In genomic region chr7:149090397-149091195, GRCh38 we compare ENCODE assay signal across 8 cellular contexts. TPM values are rescaled to one million over a fixed set of nuclear protein-coding genes. Genes with fewer than 3 reads are reported as not detected.
DNase-seq lines count a peak whose midpoint lies in the region; TF ChIP-seq lines count a peak whose summit lies in the region.

TSS of gene ZNF786 (minus strand) at chr7:149090718. CDS start at chr7:149090640, 78 bp downstream.

- no peak for TF ChIP-seq EP300 in stomach (IDR thresholded peaks at IDR 0.05)

- peak in 1 of 4 donors; percentile 51 for TF ChIP-seq POLR2A in stomach (IDR thresholded peaks at IDR 0.05)

- H3K27me3 Mint-ChIP-seq in activated T-helper 2 cell treated with anti-CD3 and anti-CD28 coated beads, Interferon-gamma antibody, Interleukin-2, Interleukin-4, amounts not matched to agents 10 μg/mL and 5 μg/mL and 100 μg/mL, durations not matched to agents 14 hours and 24 hours and 36 hours (ENCODE audit: low read depth): no peaks in the 10 kb centered on the region
- no peaks in the 10 kb centered on the region for H3K27me3 Mint-ChIP-seq in neural crest cell (ENCODE audit: low read depth)

- H3K9me3 ChIP-seq in stomach: no peaks in the 10 kb centered on the region

- peaks cover 12% of the 10 kb centered on the region for H3K4me1 Mint-ChIP-seq in activated T-helper 2 cell treated with anti-CD3 and anti-CD28 coated beads, Interferon-gamma antibody, Interleukin-2, Interleukin-4, amounts not matched to agents 10 μg/mL and 5 μg/mL and 100 μg/mL, durations not matched to agents 14 hours and 24 hours and 36 hours (ENCODE audit: low read depth)
- H3K4me1 Mint-ChIP-seq in neural crest cell: peaks cover 19% of the 10 kb centered on the region

- DNase-seq in ELR (ENCODE audit: low read depth) (peak; percentile 89), GOT3 (lab: John Stamatoyannopoulos, UW) (peak; percentile 53), LHCN-M2 (ENCODE audit: low read depth) (peak; percentile 90), RPMI8226 (peak; percentile 96), fibroblast of the aortic adventitia (ENCODE audit: low read depth) (peak; percentile 83), neural crest cell (ENCODE audit: low read depth, low spot score) (peak; percentile 89), stomach (peak; percentile 84)
- peak; percentile 85 for DNase-seq in activated T-helper 2 cell treated with anti-CD3 and anti-CD28 coated beads, Interferon-gamma antibody, Interleukin-2, Interleukin-4, amounts not matched to agents 10 μg/mL and 5 μg/mL and 100 μg/mL, durations not matched to agents 14 hours and 24 hours and 36 hours (ENCODE audit: low spot score)

- H3K4me3 Mint-ChIP-seq in activated T-helper 2 cell treated with anti-CD3 and anti-CD28 coated beads, Interferon-gamma antibody, Interleukin-2, Interleukin-4, amounts not matched to agents 10 μg/mL and 5 μg/mL and 100 μg/mL, durations not matched to agents 14 hours and 24 hours and 36 hours (ENCODE audit: low read depth): peak within 1 kb of the TSS; percentile 100
- H3K4me3 Mint-ChIP-seq in neural crest cell: peak within 1 kb of the TSS; percentile 94

- peak; percentile 77 for TF ChIP-seq CTCF in fibroblast of the aortic adventitia (IDR thresholded peaks at IDR 0.05; ENCODE audit: insufficient read depth, low read length)
- peak; percentile 89 for TF ChIP-seq CTCF in neural crest cell (conservative IDR thresholded peaks at IDR 0.05)
- peak in 5 of 7 experiments; percentile 80 to 91 (median 90) for TF ChIP-seq CTCF in stomach (IDR thresholded peaks at IDR 0.05)

- H3K36me3 ChIP-seq in stomach: no peaks in the 10 kb centered on the region

- peaks cover 6 to 20% (median 10%) of the 10 kb centered on the region in 4 donors for H3K4me1 ChIP-seq in stomach

- H3K27me3 ChIP-seq in stomach: no peaks in the 10 kb centered on the region

- H3K4me3 ChIP-seq in fibroblast of the aortic adventitia (ENCODE audit: low read depth, low read length) (peak within 1 kb of the TSS; percentile 89), stomach (peak within 1 kb of the TSS; percentile 80 to 98 (median 91))

- peak within 1 kb of the TSS; percentile 100 for H3K27ac Mint-ChIP-seq in activated T-helper 2 cell treated with anti-CD3 and anti-CD28 coated beads, Interferon-gamma antibody, Interleukin-2, Interleukin-4, amounts not matched to agents 10 μg/mL and 5 μg/mL and 100 μg/mL, durations not matched to agents 14 hours and 24 hours and 36 hours
- H3K27ac Mint-ChIP-seq in neural crest cell (ENCODE audit: unreplicated experiment): peak within 1 kb of the TSS; percentile 98

- peaks cover 26% of the 10 kb centered on the region for H3K36me3 Mint-ChIP-seq in activated T-helper 2 cell treated with anti-CD3 and anti-CD28 coated beads, Interferon-gamma antibody, Interleukin-2, Interleukin-4, amounts not matched to agents 10 μg/mL and 5 μg/mL and 100 μg/mL, durations not matched to agents 14 hours and 24 hours and 36 hours (ENCODE audit: low read depth)
- peaks cover 18% of the 10 kb centered on the region for H3K36me3 Mint-ChIP-seq in neural crest cell (ENCODE audit: low read depth)

- intact Hi-C loops in activated T-helper 2 cell treated with anti-CD3 and anti-CD28 coated beads, Interferon-gamma antibody, Interleukin-2, Interleukin-4, amounts not matched to agents 10 μg/mL and 5 μg/mL and 100 μg/mL, durations not matched to agents 14 hours and 24 hours and 36 hours (cut with micrococcal nuclease): loop anchor here (1.0 kb wide), 5 partner anchors 25 to 84 kb away; partner anchors contain the start of genes PDIA4, ZNF398 and ZNF425
- intact Hi-C loops in stomach (cut with DNase I; ENCODE audit: low total_unique reads): no loop called here

- H3K9me3 Mint-ChIP-seq in activated T-helper 2 cell treated with anti-CD3 and anti-CD28 coated beads, Interferon-gamma antibody, Interleukin-2, Interleukin-4, amounts not matched to agents 10 μg/mL and 5 μg/mL and 100 μg/mL, durations not matched to agents 14 hours and 24 hours and 36 hours: peaks cover 6% of the 10 kb centered on the region
- H3K9me3 Mint-ChIP-seq in neural crest cell: peaks cover 2% of the 10 kb centered on the region

- peak within 1 kb of the TSS; percentile 93 to 98 (median 96) for H3K27ac ChIP-seq in stomach

- 0 to 1% (median 0%) methylated on average over 20 to 77 of the region's 77 CpGs for WGBS in stomach, 5 donors

RNA-seq across cellular contexts. Expression of gene ZNF786, which starts in this region (rescaled TPM):
- total RNA-seq in LHCN-M2 (2014; rRNA removed) (6.3 TPM in 2 replicates), fibroblast of the aortic adventitia (ENCODE audit: low replicate concordance) (4.1 and 5.2 TPM in 2 replicates), neural crest cell (16.2 and 17.1 TPM in 2 replicates), stomach (10 to 100 TPM in 1 of 5 donors, 1 to 10 TPM in 4; 1.3 to 23.5 (median 8.2) TPM)
- polyA plus RNA-seq in LHCN-M2 (2012): 2.9 TPM
- 10.0 and 10.3 TPM in 2 replicates for total RNA-seq in activated T-helper 2 cell treated with anti-CD3 and anti-CD28 coated beads, Interferon-gamma antibody, Interleukin-2, Interleukin-4, amounts not matched to agents 10 μg/mL and 5 μg/mL and 100 μg/mL, durations not matched to agents 14 hours and 24 hours and 36 hours
- 1 to 10 TPM; 1.6 to 2.6 (median 2.3) TPM for polyA plus RNA-seq in stomach

Comparison
In these comparisons a context has a peak if more than half of its experiments do, and no peak if none do; other contexts are left out.
1. Peak in every context shown above with its lines: DNase-seq, H3K4me3 ChIP-seq and H3K27ac ChIP-seq.